Comparison of ENCODE assay signal across 15 cellular contexts in genomic region chr2:188425266-188425665, GRCh38.
DNase-seq lines count a peak whose midpoint lies in the region; ATAC-seq and TF ChIP-seq lines count a peak whose summit lies in the region.
"Had no signal": no experiment of that assay in that cellular context is flagged by ENCODE, and none has a peak within 500 bp of the region (broad histone marks: within the 10 kb centered on the region; RNA-seq: fewer than 3 reads in every experiment).

No MANE protein-coding gene starts in this region.

- no peak overlapping the region for H2AFZ ChIP-seq in GM23338

- POLR2A ChIA-PET in GM10248 (lab: Yijun Ruan, JAX), result no interaction called here

- H3K36me3 ChIP-seq in GM23338 (ENCODE audit: insufficient read depth), result no peaks in the 10 kb centered on the region
- H3K36me3 ChIP-seq: BLaER1 treated with 17β-estradiol and CSF1 and Interleukin-3, amounts not matched to agents 10 nM and 100 nM had no signal

- no peak overlapping the region for H3K4me3 Mint-ChIP-seq in GM23338
- H3K4me3 Mint-ChIP-seq in mesothelial cell of epicardium, result no peak overlapping the region
- H3K4me3 Mint-ChIP-seq: CD4-positive, CD25-positive, alpha-beta regulatory T cell; H9; IgD-negative memory B cell had no signal

- peaks cover 20% of the 10 kb centered on the region for H3K36me3 Mint-ChIP-seq in GM23338 (ENCODE audit: low read depth)
- peaks cover 16% of the 10 kb centered on the region for H3K36me3 Mint-ChIP-seq in mesothelial cell of epicardium
- H3K36me3 Mint-ChIP-seq: CD4-positive, CD25-positive, alpha-beta regulatory T cell; IgD-negative memory B cell had no signal

- H3K4me2 ChIP-seq in GM23338, result peak overlapping the region; percentile 58
- H3K4me2 ChIP-seq: BLaER1 treated with 17β-estradiol and CSF1 and Interleukin-3, amounts not matched to agents 10 nM and 100 nM had no signal

- H3K79me2 ChIP-seq in GM23338 (replicated peaks; ENCODE audit: insufficient read depth), result peaks cover 100% of the 10 kb centered on the region

- H3K27ac ChIP-seq in GM23338 (ENCODE audit: low read depth), result no peak overlapping the region
- H3K27ac ChIP-seq: BLaER1 treated with 17β-estradiol and CSF1 and Interleukin-3, amounts not matched to agents 10 nM and 100 nM had no signal

- peaks cover 2% of the 10 kb centered on the region for H3K27me3 Mint-ChIP-seq in GM23338 (ENCODE audit: insufficient read depth, low read depth, poor library complexity)
- H3K27me3 Mint-ChIP-seq in mesothelial cell of epicardium (ENCODE audit: low read depth), result no peaks in the 10 kb centered on the region
- H3K27me3 Mint-ChIP-seq: CD4-positive, CD25-positive, alpha-beta regulatory T cell; IgD-negative memory B cell had no signal

- H3K9me3 Mint-ChIP-seq in GM23338 (peaks cover 7% of the 10 kb centered on the region), mesothelial cell of epicardium (peaks cover 16% of the 10 kb centered on the region)

- no peak for ATAC-seq in GM23338

- peaks cover 25% of the 10 kb centered on the region for H3K4me1 ChIP-seq in GM23338 (ENCODE audit: insufficient read depth)
- H3K4me1 ChIP-seq: BLaER1 treated with 17β-estradiol and CSF1 and Interleukin-3, amounts not matched to agents 10 nM and 100 nM had no signal

- no peak overlapping the region for H3K27ac Mint-ChIP-seq in GM23338
- peak overlapping the region; percentile 33 for H3K27ac Mint-ChIP-seq in mesothelial cell of epicardium
- H3K27ac Mint-ChIP-seq: CD4-positive, CD25-positive, alpha-beta regulatory T cell; IgD-negative memory B cell had no signal

- CTCF ChIA-PET in GM10248 (lab: Yijun Ruan, JAX), result no interaction called here

- H3K4me1 Mint-ChIP-seq in GM23338 (peaks cover 42% of the 10 kb centered on the region), mesothelial cell of epicardium (peaks cover 16% of the 10 kb centered on the region)
- H3K4me1 Mint-ChIP-seq: CD4-positive, CD25-positive, alpha-beta regulatory T cell; IgD-negative memory B cell had no signal

- in situ Hi-C loops in astrocyte of the spinal cord (cut with HindIII; ENCODE audit: low sequenced_read_pairs), result no loop called here

- DNase-seq in GM23338 (ENCODE audit: low spot score) (no peak), astrocyte of the spinal cord (ENCODE audit: low read depth, low spot score) (peak; percentile 33), mesothelial cell of epicardium (ENCODE audit: low spot score in 2 of 2, unreplicated experiment in 2 of 2) (no peak), NCI-H226 (no peak), GM10248 (ENCODE audit: extremely low spot score) (no peak)
- no peak for DNase-seq in activated T-cell treated with anti-CD3 and anti-CD28 coated beads, Interleukin-2, amount 50 U/mL, for 48 hours
- DNase-seq in activated CD4-positive, alpha-beta T cell treated with anti-CD3 and anti-CD28 coated beads, Interleukin-2, amount 50 U/mL, for 48 hours, result no peak
- DNase-seq: ACHN; Calu3; CD4-positive, CD25-positive, alpha-beta regulatory T cell; DMS 273 treated with DMSO at 0.1 percent for 48 hours; GOT3; H9 had no signal

- H3K4me3 ChIP-seq in GM23338 (no peak overlapping the region), astrocyte of the spinal cord (ENCODE audit: low read depth, low read length) (no peak overlapping the region)
- H3K4me3 ChIP-seq: BLaER1 treated with 17β-estradiol and CSF1 and Interleukin-3, amounts not matched to agents 10 nM and 100 nM had no signal

- TF ChIP-seq CTCF in GM23338 (conservative IDR thresholded peaks at IDR 0.05; ENCODE audit: low read depth in 2 of 2) (no peak), astrocyte of the spinal cord (IDR thresholded peaks at IDR 0.05; ENCODE audit: low read depth, low read length) (no peak), mesothelial cell of epicardium (IDR thresholded peaks at IDR 0.05; ENCODE audit: unreplicated experiment) (no peak), GM10248 (IDR thresholded peaks at IDR 0.05; ENCODE audit: control extremely low read depth, extremely low read depth, low read depth, missing control alignments) (no peak)

- H3K9me2 ChIP-seq in GM23338 (ENCODE audit: insufficient read depth), result no peaks in the 10 kb centered on the region

- no peaks in the 10 kb centered on the region for H3F3A ChIP-seq in GM23338 (replicated peaks; ENCODE audit: low read depth)

- H3K27me3 ChIP-seq in GM23338 (ENCODE audit: insufficient read depth), result no peaks in the 10 kb centered on the region
- H3K27me3 ChIP-seq: BLaER1 treated with 17β-estradiol and CSF1 and Interleukin-3, amounts not matched to agents 10 nM and 100 nM had no signal

- peaks cover 7% of the 10 kb centered on the region; the same call in 1 of the 2 replicates for H4K20me1 ChIP-seq in GM23338 (replicated peaks; ENCODE audit: insufficient read depth)
- H4K20me1 ChIP-seq: BLaER1 treated with 17β-estradiol and CSF1 and Interleukin-3, amounts not matched to agents 10 nM and 100 nM had no signal

TF ChIP-seq in GM23338, 12 proteins besides CTCF, POLR2A, EP300 and RAD21:
- no peak for TF ChIP-seq NANOG (IDR thresholded peaks at IDR 0.05; ENCODE audit: borderline replicate concordance)
TF ChIP-seq in GM23338: peak in this region for 0.
